10 cellular contexts compared by ENCODE assay signal in the genomic region with DNA sequence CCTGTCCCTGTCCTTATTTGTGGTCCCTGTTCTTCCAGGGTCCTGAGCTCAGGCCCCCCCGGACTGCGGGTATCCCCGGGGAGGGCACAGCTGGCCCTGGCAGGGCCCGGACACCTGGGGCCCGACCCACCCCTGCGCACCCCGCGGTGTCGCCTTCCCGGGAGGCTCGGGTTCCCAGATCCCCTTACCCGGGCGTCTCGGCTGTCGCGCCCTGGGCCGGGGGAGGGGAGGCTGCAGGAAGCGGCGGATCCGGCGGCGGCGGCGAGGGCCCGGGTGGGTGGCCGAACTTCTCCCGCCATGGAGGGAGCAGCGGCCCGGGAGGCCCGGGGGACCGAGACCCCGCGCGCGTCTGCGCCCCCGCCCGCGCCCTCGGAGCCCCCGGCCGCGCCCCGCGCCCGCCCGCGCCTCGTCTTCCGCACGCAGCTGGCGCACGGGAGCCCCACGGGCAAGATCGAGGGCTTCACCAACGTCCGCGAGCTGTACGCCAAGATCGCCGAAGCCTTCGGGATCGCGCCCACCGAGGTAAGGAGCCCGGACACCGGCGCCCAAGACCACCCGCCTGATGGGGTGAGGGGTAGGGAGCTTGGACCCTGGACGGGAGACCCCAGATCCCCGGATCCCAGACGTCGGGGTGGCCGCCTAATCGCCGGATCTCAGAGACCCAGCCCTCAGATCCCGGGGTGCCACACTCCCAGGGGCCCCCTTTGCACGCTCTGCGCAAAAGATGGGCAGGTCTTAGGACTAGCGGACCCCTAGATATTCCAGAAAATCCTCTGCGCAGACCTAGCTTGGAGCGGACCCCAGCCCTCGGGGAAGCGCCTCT. TPM values are rescaled to one million over a fixed set of nuclear protein-coding genes. Genes with fewer than 3 reads are reported as not detected.
A peak's percentile ranks its signal among the peaks of the same experiment; 100 is the strongest.
DNase-seq lines count a peak whose midpoint lies in the region; ATAC-seq and TF ChIP-seq lines count a peak whose summit lies in the region.
"Had no signal": no experiment of that assay in that cellular context is flagged by ENCODE, and none has a peak within 500 bp of the region (broad histone marks: within the 10 kb centered on the region; RNA-seq: fewer than 3 reads in every experiment).

GIPC3 (plus strand) TSS at position 178 of the 823 bp plus-strand sequence; CDS start at position 298, 120 bp downstream.

- CTCF ChIA-PET in CD4-positive, alpha-beta memory T cell (lab: Charles Lee; ENCODE audit: partially characterized antibody), result interaction anchor here (0.5 to 3.0 kb wide), 9 partner anchors 11 to 1160 kb away, joined by 3 to 12 read pairs (median 8); partner anchors contain the start of gene MFSD12
- CTCF ChIA-PET in GM10248 (lab: Yijun Ruan, JAX), result interaction anchor here (1.0 to 2.5 kb wide), 8 partner anchors 10 to 244 kb away, joined by 3 to 7 read pairs (median 4); no protein-coding TSS in a partner anchor

- TF ChIP-seq CTCF in Peyer's patch (IDR thresholded peaks at IDR 0.05) (no peak), esophagus squamous epithelium (IDR thresholded peaks at IDR 0.05) (no peak), prostate gland (IDR thresholded peaks at IDR 0.05) (no peak), GM10248 (IDR thresholded peaks at IDR 0.05; ENCODE audit: control extremely low read depth, extremely low read depth, low read depth, missing control alignments) (no peak), testis (IDR thresholded peaks at IDR 0.05) (no peak)

- no peaks in the 10 kb centered on the region for H3K9me3 ChIP-seq in CD4-positive, alpha-beta memory T cell (ENCODE audit: control insufficient read depth in 1 of 2, low read length in 2 of 2)
- H3K9me3 ChIP-seq in Peyer's patch, result no peaks in the 10 kb centered on the region
- no peaks in the 10 kb centered on the region for H3K9me3 ChIP-seq in esophagus squamous epithelium
- H3K9me3 ChIP-seq in prostate gland, result no peaks in the 10 kb centered on the region
- no peaks in the 10 kb centered on the region for H3K9me3 ChIP-seq in testis

- no peaks in the 10 kb centered on the region for H3K36me3 ChIP-seq in CD4-positive, alpha-beta memory T cell (ENCODE audit: insufficient read depth, low read length)
- H3K36me3 ChIP-seq in Peyer's patch (no peaks in the 10 kb centered on the region), esophagus squamous epithelium (no peaks in the 10 kb centered on the region), prostate gland (no peaks in the 10 kb centered on the region), testis (ENCODE audit: low read depth, missing control alignments) (no peaks in the 10 kb centered on the region)

- no peaks in the 10 kb centered on the region for H3K27me3 ChIP-seq in CD4-positive, alpha-beta memory T cell (ENCODE audit: insufficient read depth, low read length)
- H3K27me3 ChIP-seq in Peyer's patch, result no peaks in the 10 kb centered on the region
- peaks cover 0 to 30% (median 7%) of the 10 kb centered on the region in 4 donors for H3K27me3 ChIP-seq in esophagus squamous epithelium
- H3K27me3 ChIP-seq in prostate gland (replicated peaks; ENCODE audit: insufficient read depth), result no peaks in the 10 kb centered on the region
- H3K27me3 ChIP-seq in testis, result no peaks in the 10 kb centered on the region

- POLR2A ChIA-PET in CD4-positive, alpha-beta memory T cell (lab: Charles Lee; ENCODE audit: partially characterized antibody), result interaction anchor here (1.1 to 1.5 kb wide), 3 partner anchors 29 to 42 kb away, joined by 3 to 7 read pairs (median 7); no protein-coding TSS in a partner anchor
- POLR2A ChIA-PET in GM10248 (lab: Yijun Ruan, JAX), result no interaction called here

- H3K36me3 Mint-ChIP-seq in CD4-positive, alpha-beta memory T cell, result no peaks in the 10 kb centered on the region

- H3K27ac ChIP-seq in CD4-positive, alpha-beta memory T cell (ENCODE audit: low read depth, low read length), result no peak within 1 kb of the TSS
- peak within 1 kb of the TSS in 3 of 4 donors; percentile 19 to 50 (median 27) for H3K27ac ChIP-seq in Peyer's patch
- peak within 1 kb of the TSS in 3 of 4 donors; percentile 34 to 66 (median 42) for H3K27ac ChIP-seq in esophagus squamous epithelium
- no peak within 1 kb of the TSS for H3K27ac ChIP-seq in prostate gland
- no peak within 1 kb of the TSS for H3K27ac ChIP-seq in testis

- no peak for DNase-seq in CD4-positive, alpha-beta memory T cell
- no peak for DNase-seq in Peyer's patch
- no peak for DNase-seq in esophagus squamous epithelium (lab: John Stamatoyannopoulos, UW)
- DNase-seq in prostate gland (ENCODE audit: low spot score), result no peak
- DNase-seq in GM10248 (ENCODE audit: extremely low spot score), result no peak
- no peak for DNase-seq in testis
- DNase-seq: cortex of kidney, NCI-H2171 had no signal

- no peaks in the 10 kb centered on the region for H3K4me1 Mint-ChIP-seq in CD4-positive, alpha-beta memory T cell

- intact Hi-C loops in CD4-positive, alpha-beta memory T cell (cut with micrococcal nuclease), result loop anchor here (5.0 kb wide), 1 partner anchor 38 kb away; no protein-coding TSS in a partner anchor
- intact Hi-C loops in esophagus squamous epithelium (cut with DNase I), result no loop called here
- intact Hi-C loops in prostate gland (cut with DNase I), result no loop called here
- intact Hi-C loops in testis (cut with DNase I; ENCODE audit: low total_unique reads), result no loop called here

- H3K4me1 ChIP-seq in CD4-positive, alpha-beta memory T cell (ENCODE audit: insufficient read depth, low read length), result peaks cover 6% of the 10 kb centered on the region
- H3K4me1 ChIP-seq in Peyer's patch (peaks cover 0 to 12% (median 0%) of the 10 kb centered on the region in 4 donors), esophagus squamous epithelium (peaks cover 5 to 24% (median 11%) of the 10 kb centered on the region in 3 donors), prostate gland (replicated peaks) (no peaks in the 10 kb centered on the region), testis (no peaks in the 10 kb centered on the region)

- no peaks in the 10 kb centered on the region for H3K27me3 Mint-ChIP-seq in CD4-positive, alpha-beta memory T cell

- peak within 1 kb of the TSS in 1 of 2 donors; percentile 38 for H3K4me3 ChIP-seq in CD4-positive, alpha-beta memory T cell (ENCODE audit: low read length in 2 of 2)
- peak within 1 kb of the TSS; percentile 12 to 55 (median 46) for H3K4me3 ChIP-seq in Peyer's patch
- peak within 1 kb of the TSS in 3 of 4 donors; percentile 40 to 62 (median 43) for H3K4me3 ChIP-seq in esophagus squamous epithelium
- H3K4me3 ChIP-seq in prostate gland, result peak within 1 kb of the TSS; percentile 12 to 21
- H3K4me3 ChIP-seq in testis, result no peak within 1 kb of the TSS

- ATAC-seq in HG03175 (IDR thresholded peaks at IDR 0.05; ENCODE audit: unreplicated experiment), result no peak
- no peak for ATAC-seq in HG03520 (IDR thresholded peaks at IDR 0.05; ENCODE audit: unreplicated experiment)

- peak within 1 kb of the TSS in 6 of 8 donors; percentile 29 to 59 (median 46) for H3K4me3 Mint-ChIP-seq in CD4-positive, alpha-beta memory T cell

- H3K27ac Mint-ChIP-seq in CD4-positive, alpha-beta memory T cell, result peak within 1 kb of the TSS in 1 of 7 donors; percentile 43

- TF ChIP-seq POLR2A in Peyer's patch (IDR thresholded peaks at IDR 0.05) (no peak), esophagus squamous epithelium (IDR thresholded peaks at IDR 0.05) (no peak), prostate gland (IDR thresholded peaks at IDR 0.05) (no peak), testis (IDR thresholded peaks at IDR 0.05) (no peak)

- H3K9me3 Mint-ChIP-seq in CD4-positive, alpha-beta memory T cell, result no peaks in the 10 kb centered on the region

- WGBS in esophagus squamous epithelium, 2 donors, result 0 to 26% methylated on average over 5 to 7 of the region's 84 CpGs
- WGBS in prostate gland, result 3% methylated on average over 42 of the region's 84 CpGs
- 3% methylated on average over 79 of the region's 84 CpGs; no CpG with 5 or more reads in 1 of the 2 donors for WGBS in testis, 2 donors

RNA-seq across cellular contexts. Expression of gene GIPC3, which starts in this region (rescaled TPM):
- total RNA-seq in CD4-positive, alpha-beta memory T cell, result under 1 TPM; 0.64 to 0.70 TPM
- under 1 TPM in 1 of 2 donors, not detected in 1; 0.45 TPM for polyA plus RNA-seq in CD4-positive, alpha-beta memory T cell
- total RNA-seq in Peyer's patch (1 to 10 TPM in 2 of 4 donors, under 1 TPM in 2; 0.13 to 5.8 (median 0.70) TPM), esophagus squamous epithelium (under 1 TPM; 0.18 to 0.76 (median 0.22) TPM), prostate gland (1 to 10 TPM in 1 of 2 donors, under 1 TPM in 1; 0.36 to 1.9 TPM), testis (under 1 TPM; 0.50 to 0.87 TPM)
- polyA plus RNA-seq in testis (ENCODE audit: insufficient read depth, low read depth, low replicate concordance), result 1.5 TPM

Comparison
In these comparisons a context has a peak if more than half of its experiments do, and no peak if none do; other contexts are left out.
1. H3K27ac ChIP-seq: peak in Peyer's patch (3 of 4) and esophagus squamous epithelium (3 of 4); none in CD4-positive, alpha-beta memory T cell (single experiment), prostate gland (0 of 2) and testis (0 of 2).
2. H3K4me3 ChIP-seq: peak in Peyer's patch (4 of 4), esophagus squamous epithelium (3 of 4) and prostate gland (2 of 2); none in testis (0 of 2).